1 cellular context compared by ENCODE assay signal in the genomic region with DNA sequence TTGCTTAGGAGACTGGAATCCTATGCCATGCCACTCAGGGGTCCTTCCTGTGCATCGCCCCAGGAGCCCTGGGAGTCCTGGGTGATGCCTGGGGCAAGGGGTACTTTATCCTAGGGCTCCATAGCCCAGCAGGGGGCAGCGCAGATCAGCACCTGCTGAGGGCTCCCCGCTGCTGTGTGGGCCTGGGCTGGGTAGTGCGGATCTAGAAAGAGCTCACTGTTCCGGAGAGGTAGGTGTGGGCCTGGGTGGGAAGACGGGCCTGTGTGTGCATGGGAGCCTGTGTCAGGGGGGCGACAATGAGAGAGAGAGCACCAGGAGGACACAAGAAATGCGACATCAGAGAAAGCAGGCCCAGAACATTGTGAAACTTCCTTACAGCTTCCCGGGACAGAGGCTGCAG.
TF ChIP-seq lines count a peak whose summit lies in the region.

No MANE protein-coding gene starts in this region.

TF ChIP-seq in HepG2, 621 proteins besides CTCF, POLR2A, EP300 and RAD21 (continued from another document):
- TF ChIP-seq, protein P1, sequence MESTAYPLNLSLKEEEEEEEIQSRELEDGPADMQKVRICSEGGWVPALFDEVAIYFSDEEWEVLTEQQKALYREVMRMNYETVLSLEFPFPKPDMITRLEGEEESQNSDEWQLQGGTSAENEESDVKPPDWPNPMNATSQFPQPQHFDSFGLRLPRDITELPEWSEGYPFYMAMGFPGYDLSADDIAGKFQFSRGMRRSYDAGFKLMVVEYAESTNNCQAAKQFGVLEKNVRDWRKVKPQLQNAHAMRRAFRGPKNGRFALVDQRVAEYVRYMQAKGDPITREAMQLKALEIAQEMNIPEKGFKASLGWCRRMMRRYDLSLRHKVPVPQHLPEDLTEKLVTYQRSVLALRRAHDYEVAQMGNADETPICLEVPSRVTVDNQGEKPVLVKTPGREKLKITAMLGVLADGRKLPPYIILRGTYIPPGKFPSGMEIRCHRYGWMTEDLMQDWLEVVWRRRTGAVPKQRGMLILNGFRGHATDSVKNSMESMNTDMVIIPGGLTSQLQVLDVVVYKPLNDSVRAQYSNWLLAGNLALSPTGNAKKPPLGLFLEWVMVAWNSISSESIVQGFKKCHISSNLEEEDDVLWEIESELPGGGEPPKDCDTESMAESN (CRISPR knock-in tag; conservative IDR thresholded peaks at IDR 0.05) = 0 out of 2 replicates have a peak, but pooled peaks have one; percentile 30
- 0 out of 2 replicates have a peak, but pooled peaks have one; percentile 56 for TF ChIP-seq KDM2A (CRISPR knock-in tag; IDR thresholded peaks at IDR 0.05; ENCODE audit: borderline replicate concordance, low read depth)
- TF ChIP-seq, protein P2, sequence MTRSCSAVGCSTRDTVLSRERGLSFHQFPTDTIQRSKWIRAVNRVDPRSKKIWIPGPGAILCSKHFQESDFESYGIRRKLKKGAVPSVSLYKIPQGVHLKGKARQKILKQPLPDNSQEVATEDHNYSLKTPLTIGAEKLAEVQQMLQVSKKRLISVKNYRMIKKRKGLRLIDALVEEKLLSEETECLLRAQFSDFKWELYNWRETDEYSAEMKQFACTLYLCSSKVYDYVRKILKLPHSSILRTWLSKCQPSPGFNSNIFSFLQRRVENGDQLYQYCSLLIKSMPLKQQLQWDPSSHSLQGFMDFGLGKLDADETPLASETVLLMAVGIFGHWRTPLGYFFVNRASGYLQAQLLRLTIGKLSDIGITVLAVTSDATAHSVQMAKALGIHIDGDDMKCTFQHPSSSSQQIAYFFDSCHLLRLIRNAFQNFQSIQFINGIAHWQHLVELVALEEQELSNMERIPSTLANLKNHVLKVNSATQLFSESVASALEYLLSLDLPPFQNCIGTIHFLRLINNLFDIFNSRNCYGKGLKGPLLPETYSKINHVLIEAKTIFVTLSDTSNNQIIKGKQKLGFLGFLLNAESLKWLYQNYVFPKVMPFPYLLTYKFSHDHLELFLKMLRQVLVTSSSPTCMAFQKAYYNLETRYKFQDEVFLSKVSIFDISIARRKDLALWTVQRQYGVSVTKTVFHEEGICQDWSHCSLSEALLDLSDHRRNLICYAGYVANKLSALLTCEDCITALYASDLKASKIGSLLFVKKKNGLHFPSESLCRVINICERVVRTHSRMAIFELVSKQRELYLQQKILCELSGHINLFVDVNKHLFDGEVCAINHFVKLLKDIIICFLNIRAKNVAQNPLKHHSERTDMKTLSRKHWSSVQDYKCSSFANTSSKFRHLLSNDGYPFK (CRISPR knock-in tag; IDR thresholded peaks at IDR 0.05; ENCODE audit: borderline replicate concordance) = 0 out of 2 replicates have a peak, but pooled peaks have one; percentile 23
- TF ChIP-seq ZNF589 (CRISPR knock-in tag; conservative IDR thresholded peaks at IDR 0.05) = no peak
